Comparison of ENCODE assay signal across 1 cellular context in the genomic region with DNA sequence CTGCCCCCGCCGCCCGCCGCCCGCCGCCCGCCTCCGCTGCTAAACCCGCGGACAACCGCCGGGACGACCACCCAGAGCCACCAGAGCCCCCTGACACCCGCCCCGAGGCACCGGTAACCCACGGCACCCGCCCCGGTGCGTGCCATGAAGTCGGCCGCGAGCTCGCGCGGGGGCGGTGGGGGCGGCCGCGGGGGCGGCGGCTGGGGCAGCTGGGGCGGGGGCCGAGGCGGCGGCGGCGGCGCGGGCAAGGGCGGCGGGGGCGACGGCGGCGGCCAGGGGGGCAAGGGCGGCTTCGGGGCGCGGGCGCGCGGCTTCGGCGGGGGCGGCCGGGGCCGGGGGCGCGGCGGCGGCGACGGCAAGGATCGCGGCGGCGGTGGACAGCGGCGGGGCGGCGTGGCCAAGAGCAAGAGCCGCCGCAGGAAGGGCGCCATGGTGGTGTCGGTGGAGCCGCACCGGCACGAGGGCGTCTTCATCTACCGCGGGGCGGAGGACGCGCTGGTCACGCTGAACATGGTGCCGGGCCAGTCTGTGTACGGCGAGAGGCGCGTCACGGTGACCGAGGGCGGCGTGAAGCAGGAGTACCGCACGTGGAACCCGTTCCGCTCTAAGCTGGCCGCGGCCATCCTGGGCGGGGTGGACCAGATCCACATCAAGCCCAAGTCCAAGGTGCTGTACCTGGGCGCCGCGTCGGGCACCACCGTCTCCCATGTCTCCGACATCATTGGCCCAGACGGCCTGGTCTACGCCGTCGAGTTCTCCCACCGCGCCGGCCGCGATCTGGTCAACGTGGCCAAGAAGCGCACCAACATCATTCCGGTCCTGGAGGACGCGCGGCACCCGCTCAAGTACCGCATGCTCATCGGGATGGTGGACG.
TF ChIP-seq lines count a peak whose summit lies in the region.

No MANE protein-coding gene starts in this region.

TF ChIP-seq in endothelial cell of umbilical vein, 7 proteins besides CTCF, POLR2A, EP300 and RAD21 (continued from another document):
- TF ChIP-seq, protein P1, sequence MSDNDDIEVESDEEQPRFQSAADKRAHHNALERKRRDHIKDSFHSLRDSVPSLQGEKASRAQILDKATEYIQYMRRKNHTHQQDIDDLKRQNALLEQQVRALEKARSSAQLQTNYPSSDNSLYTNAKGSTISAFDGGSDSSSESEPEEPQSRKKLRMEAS (IDR thresholded peaks at IDR 0.05; ENCODE audit: insufficient read depth, insufficient read length) = peak; percentile 8
- TF ChIP-seq MYC (IDR thresholded peaks at IDR 0.05; ENCODE audit: low read depth, low read length) (no peak), POLR2AphosphoS5 (IDR thresholded peaks at IDR 0.05; ENCODE audit: insufficient read depth, low read depth, low read length) (no peak), GATA2 (IDR thresholded peaks at IDR 0.05; ENCODE audit: insufficient read depth, insufficient read length, low read depth, low read length) (no peak), JUN (IDR thresholded peaks at IDR 0.05; ENCODE audit: borderline replicate concordance, insufficient read depth, insufficient read length, low read depth) (no peak)
